9 cellular contexts compared by ENCODE assay signal in the genomic region with DNA sequence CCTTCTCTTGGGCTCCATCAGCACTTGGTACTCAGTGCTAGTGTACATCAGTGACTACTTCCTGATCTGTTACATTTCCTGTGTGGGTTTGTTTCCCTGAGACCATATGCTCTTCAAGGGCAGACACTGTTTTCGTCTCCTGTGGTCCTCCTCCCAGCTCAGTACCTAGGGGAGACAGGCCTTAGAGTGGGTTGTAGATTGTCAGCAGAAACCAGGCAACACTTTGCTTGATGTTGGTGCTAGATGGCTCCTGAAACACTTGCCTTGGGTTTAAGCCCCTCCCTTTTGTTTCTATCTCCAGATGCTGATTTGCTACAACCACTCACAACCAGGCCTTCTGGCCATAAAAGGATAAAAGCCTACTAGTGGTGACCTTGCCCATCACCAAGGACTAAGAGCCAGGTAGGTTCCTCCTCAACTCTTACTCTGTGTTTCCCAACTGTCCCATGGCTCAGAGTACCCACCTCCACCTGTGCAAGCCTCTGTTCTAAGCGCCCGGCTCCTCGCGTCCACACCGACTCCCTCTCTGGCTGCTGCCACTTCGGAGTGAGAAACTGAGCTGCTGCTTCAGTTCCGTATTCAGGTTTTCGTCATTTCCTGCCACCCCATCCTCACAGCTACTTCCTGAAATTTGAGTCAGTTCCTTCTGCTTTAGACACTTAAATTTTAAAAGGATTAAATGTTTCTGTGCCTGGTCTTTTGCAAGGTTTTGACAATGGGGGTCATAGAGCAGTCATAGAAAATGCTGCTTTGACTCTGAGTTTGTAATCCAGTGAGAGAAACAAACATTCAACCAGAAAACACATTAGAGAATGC. TPM values are rescaled to one million over a fixed set of nuclear protein-coding genes. Genes with fewer than 3 reads are reported as not detected.
DNase-seq lines count a peak whose midpoint lies in the region; ATAC-seq, FAIRE-seq and TF ChIP-seq lines count a peak whose summit lies in the region.
"Had no signal": no experiment of that assay in that cellular context is flagged by ENCODE, and none has a peak within 500 bp of the region (broad histone marks: within the 10 kb centered on the region; RNA-seq: fewer than 3 reads in every experiment).

A gene with protein sequence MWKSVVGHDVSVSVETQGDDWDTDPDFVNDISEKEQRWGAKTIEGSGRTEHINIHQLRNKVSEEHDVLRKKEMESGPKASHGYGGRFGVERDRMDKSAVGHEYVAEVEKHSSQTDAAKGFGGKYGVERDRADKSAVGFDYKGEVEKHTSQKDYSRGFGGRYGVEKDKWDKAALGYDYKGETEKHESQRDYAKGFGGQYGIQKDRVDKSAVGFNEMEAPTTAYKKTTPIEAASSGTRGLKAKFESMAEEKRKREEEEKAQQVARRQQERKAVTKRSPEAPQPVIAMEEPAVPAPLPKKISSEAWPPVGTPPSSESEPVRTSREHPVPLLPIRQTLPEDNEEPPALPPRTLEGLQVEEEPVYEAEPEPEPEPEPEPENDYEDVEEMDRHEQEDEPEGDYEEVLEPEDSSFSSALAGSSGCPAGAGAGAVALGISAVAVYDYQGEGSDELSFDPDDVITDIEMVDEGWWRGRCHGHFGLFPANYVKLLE (minus strand): TSS at position 548 of the 816 bp plus-strand sequence. CDS start 2,556 bp downstream, outside the sequence.

- TF ChIP-seq POLR2A in A549 (IDR thresholded peaks at IDR 0.05; ENCODE audit: low read length): no peak

- H3K27ac Mint-ChIP-seq in natural killer cell: peak within 1 kb of the TSS; percentile 97 to 99
- H3K27ac Mint-ChIP-seq: nephron had no signal

- H3K27ac ChIP-seq in A549 (no peak within 1 kb of the TSS), temporal lobe (ENCODE audit: low read depth, low read length) (peak within 1 kb of the TSS; percentile 10)

- no peak for TF ChIP-seq EP300 in A549 (IDR thresholded peaks at IDR 0.05)

- H3K9me3 ChIP-seq in A549: no peaks in the 10 kb centered on the region

- CTCF ChIA-PET in A549 (lab: Yijun Ruan, JAX): interaction anchor here (0.6 to 1.0 kb wide), 2 partner anchors 21 to 1557 kb away, joined by 3 read pairs; no protein-coding TSS in a partner anchor

- peak; percentile 45; a peak in 4 of 6 replicates for ATAC-seq in A549
- ATAC-seq in GM19351 (IDR thresholded peaks at IDR 0.05; ENCODE audit: unreplicated experiment): peak; percentile 79
- peak; percentile 86 for ATAC-seq in HG03460 (IDR thresholded peaks at IDR 0.05; ENCODE audit: unreplicated experiment)
- peak; percentile 85 to 90 (median 85) for ATAC-seq in natural killer cell

- intact Hi-C loops in natural killer cell (cut with micrococcal nuclease): loop anchor here (1.0 kb wide), 2 partner anchors 89 to 114 kb away; partner anchors contain the start of gene GOLGB1

- no peaks in the 10 kb centered on the region for H3K9me3 Mint-ChIP-seq in natural killer cell
- H3K9me3 Mint-ChIP-seq: nephron had no signal

- H3K27me3 Mint-ChIP-seq in natural killer cell (ENCODE audit: low read depth in 2 of 2): no peaks in the 10 kb centered on the region

- FAIRE-seq in A549 (lab: Jason Lieb, UNC): no peak

- TF ChIP-seq CTCF in A549 (IDR thresholded peaks at IDR 0.05) (no peak), natural killer cell (IDR thresholded peaks at IDR 0.05) (no peak)

- H3K4me1 Mint-ChIP-seq in natural killer cell: peaks cover 56% of the 10 kb centered on the region in 2 donors

- H3K4me3 ChIP-seq in A549: no peak within 1 kb of the TSS

- TF ChIP-seq RAD21 in A549 (conservative IDR thresholded peaks at IDR 0.05 in 1 of 2, IDR thresholded peaks at IDR 0.05 in 1 of 2): no peak

- H3K4me1 ChIP-seq in A549: no peaks in the 10 kb centered on the region

- peaks cover 27% of the 10 kb centered on the region for H3K36me3 Mint-ChIP-seq in natural killer cell

- no peak for DNase-seq in A549 (ENCODE audit: low read depth in 1 of 2, low spot score in 1 of 2)
- peak; percentile 31 to 44 for DNase-seq in activated CD4-positive, alpha-beta T cell treated with anti-CD3 and anti-CD28 coated beads for 24 hours (ENCODE audit: low read depth in 2 of 2)
- DNase-seq in dermis microvascular lymphatic vessel endothelial cell (ENCODE audit: low read depth in 2 of 2): peak in 1 of 2 donors; percentile 75
- DNase-seq in natural killer cell: peak; percentile 68
- DNase-seq in midbrain (lab: John Stamatoyannopoulos, UW): no peak

- H3K4me3 Mint-ChIP-seq in natural killer cell: peak within 1 kb of the TSS; percentile 96
- H3K4me3 Mint-ChIP-seq: nephron had no signal

- POLR2A ChIA-PET in A549 (lab: Yijun Ruan, JAX): no interaction called here

- H3K4me2 ChIP-seq in A549: no peak within 1 kb of the TSS

- 94% methylated on average over 9 of the region's 9 CpGs for WGBS in A549 (ENCODE audit: missing lambda C conversion rate)

TF ChIP-seq in A549, 52 proteins besides CTCF, POLR2A, EP300 and RAD21:
- TF ChIP-seq RFX5 (IDR thresholded peaks at IDR 0.05) (no peak), SMC3 (IDR thresholded peaks at IDR 0.05) (no peak), HOXB13 (CRISPR knock-in tag; IDR thresholded peaks at IDR 0.05; ENCODE audit: low read depth) (no peak), HOXB5 (CRISPR knock-in tag; IDR thresholded peaks at IDR 0.05) (no peak), RNF2 (IDR thresholded peaks at IDR 0.05; ENCODE audit: borderline replicate concordance, low read depth) (no peak), EHMT2 (IDR thresholded peaks at IDR 0.05; ENCODE audit: low read depth) (no peak), RARB (CRISPR knock-in tag; IDR thresholded peaks at IDR 0.05) (no peak), ESRRA (IDR thresholded peaks at IDR 0.05; ENCODE audit: borderline replicate concordance, low read length) (no peak), TP53 (CRISPR knock-in tag; IDR thresholded peaks at IDR 0.05) (no peak), BCL3 (IDR thresholded peaks at IDR 0.05) (no peak), TFCP2L1 (CRISPR knock-in tag; IDR thresholded peaks at IDR 0.05) (no peak), POLR2AphosphoS2 (conservative IDR thresholded peaks at IDR 0.05; ENCODE audit: low read length) (no peak)
- TF ChIP-seq, protein P1, sequence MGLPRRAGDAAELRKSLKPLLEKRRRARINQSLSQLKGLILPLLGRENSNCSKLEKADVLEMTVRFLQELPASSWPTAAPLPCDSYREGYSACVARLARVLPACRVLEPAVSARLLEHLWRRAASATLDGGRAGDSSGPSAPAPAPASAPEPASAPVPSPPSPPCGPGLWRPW (IDR thresholded peaks at IDR 0.05): no peak

RNA-seq across cellular contexts. Expression of the gene that starts here (rescaled TPM):
- 0.12 and 0.49 TPM in 2 replicates for polyA plus RNA-seq in A549 (2011; rRNA removed)
- polyA plus RNA-seq in A549 (2012; cell fraction: cytosol; rRNA removed): 0.01 and 0.06 TPM in 2 replicates
- 0.16 and 0.50 TPM in 2 replicates for polyA plus RNA-seq in A549 (2012; cell fraction: nucleus; rRNA removed)
- polyA plus RNA-seq in A549 (2017; fragmentation: RNase III; extraction: RNeasy Plus Mini Kit Qiagen cat#74134 plus additional on column Dnase treatment): 0.09 to 0.24 TPM (median 0.14 TPM) in 3 replicates
- 0.68 and 1.5 TPM in 2 replicates for polyA minus RNA-seq in A549 (2011; rRNA and poly(A)+ RNA removed)
- total RNA-seq in dermis microvascular lymphatic vessel endothelial cell: 17.3 and 19.8 TPM in 2 replicates
- 100 to 1,000 TPM; 331 to 356 (median 336) TPM for total RNA-seq in natural killer cell
- 0.74 TPM for total RNA-seq in temporal lobe

Comparison
In these comparisons a context has a peak if more than half of its experiments do, and no peak if none do; other contexts are left out.
1. RNA of the gene that starts here (total RNA-seq): 331 to 356 TPM in natural killer cell; 17.3 to 19.8 TPM in dermis microvascular lymphatic vessel endothelial cell and 0.74 TPM in temporal lobe (single experiment); every median in the first group is over 10 times any median in the second.
2. DNase-seq: peak in activated CD4-positive, alpha-beta T cell treated with anti-CD3 and anti-CD28 coated beads for 24 hours (2 of 2) and natural killer cell (single experiment); none in A549 (0 of 2) and midbrain (single experiment).
3. Peak in every context shown above with its lines, with median percentiles within 50 percentile points of each other: ATAC-seq.